18 cellular contexts compared by ENCODE assay signal in the genomic region with DNA sequence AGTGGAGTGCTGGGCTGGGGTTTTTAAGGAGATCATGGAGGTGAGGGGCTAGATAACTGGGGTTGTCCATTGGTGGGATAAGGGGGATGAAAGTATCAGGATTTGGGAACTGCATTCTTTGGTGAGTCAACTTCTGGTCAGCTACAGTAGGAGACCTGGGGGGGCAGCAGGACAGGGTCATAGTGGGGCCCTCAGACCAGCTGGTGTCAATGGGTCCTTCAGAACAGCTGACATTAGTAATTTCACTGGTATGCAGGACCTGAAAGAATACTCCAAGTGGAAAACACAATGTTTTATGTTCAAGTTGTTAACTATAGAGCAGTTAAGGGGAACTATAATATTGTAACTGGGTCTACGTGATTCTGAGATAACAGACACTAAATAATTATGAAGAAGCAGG.
"Had no signal": no experiment of that assay in that cellular context is flagged by ENCODE, and none has a peak within 500 bp of the region (broad histone marks: within the 10 kb centered on the region; RNA-seq: fewer than 3 reads in every experiment).

No MANE protein-coding gene starts in this region.

- H3K27ac ChIP-seq: gastrocnemius medialis, heart right ventricle, parathyroid adenoma, tibial nerve, vagina had no signal

- H3K27me3 Mint-ChIP-seq: activated CD8-positive, alpha-beta T cell treated with anti-CD3 and anti-CD28 coated beads for 36 hours had no signal

- H3K4me3 ChIP-seq: gastrocnemius medialis, heart right ventricle, tibial nerve, vagina had no signal

- H3K9ac ChIP-seq: parathyroid adenoma had no signal

- H3K4me3 Mint-ChIP-seq: activated CD8-positive, alpha-beta T cell treated with anti-CD3 and anti-CD28 coated beads for 36 hours; activated naive CD4-positive, alpha-beta T cell treated with anti-CD3 and anti-CD28 coated beads for 36 hours; activated T-cell treated with anti-CD3 and anti-CD28 coated beads, Interleukin-2, amount 50 U/mL, for 4 hours; immature natural killer cell; natural killer cell had no signal

- ATAC-seq: activated CD8-positive, alpha-beta T cell treated with anti-CD3 and anti-CD28 coated beads for 36 hours; activated T-cell treated with anti-CD3 and anti-CD28 coated beads, Interleukin-2, amount 50 U/mL, for 4 hours; gastrocnemius medialis; heart right ventricle; natural killer cell; stimulated activated naive CD8-positive, alpha-beta T cell treated with anti-CD3 and anti-CD28 coated beads, Interleukin-15, Interleukin-2, amounts not matched to agents 100 U/mL and 50 U/mL, for 24 hours had no signal

- DNase-seq: activated CD4-positive, alpha-beta T cell treated with anti-CD3 and anti-CD28 coated beads for 48 hours; activated CD4-positive, CD25-positive, alpha-beta regulatory T cell; activated CD8-positive, alpha-beta T cell treated with anti-CD3 and anti-CD28 coated beads for 36 hours; activated naive CD4-positive, alpha-beta T cell treated with anti-CD3 and anti-CD28 coated beads for 36 hours; activated T-cell treated with anti-CD3 and anti-CD28 coated beads, Interleukin-2, amount 50 U/mL, for 4 hours; cortex of kidney; gastrocnemius medialis; heart right ventricle; immature natural killer cell; mesendoderm; natural killer cell; stimulated activated CD4-positive, alpha-beta T cell treated with anti-CD3 and anti-CD28 coated beads, Interleukin-2, amount 100 ng/mL, for 24 hours; stimulated activated naive CD8-positive, alpha-beta T cell treated with anti-CD3 and anti-CD28 coated beads, Interleukin-15, Interleukin-2, amounts not matched to agents 100 U/mL and 50 U/mL, for 24 hours; substantia nigra; T-helper 9 cell had no signal

- H3K27ac Mint-ChIP-seq: activated CD8-positive, alpha-beta T cell treated with anti-CD3 and anti-CD28 coated beads for 36 hours; activated naive CD4-positive, alpha-beta T cell treated with anti-CD3 and anti-CD28 coated beads for 36 hours; immature natural killer cell; natural killer cell had no signal

- H2AFZ ChIP-seq: parathyroid adenoma had no signal

- H3K36me3 ChIP-seq: gastrocnemius medialis, heart right ventricle, tibial nerve, vagina had no signal

- H3K36me3 Mint-ChIP-seq: immature natural killer cell, natural killer cell had no signal

- H3K9me3 ChIP-seq: gastrocnemius medialis, heart right ventricle, tibial nerve, vagina had no signal

- H3K9me3 Mint-ChIP-seq: activated CD8-positive, alpha-beta T cell treated with anti-CD3 and anti-CD28 coated beads for 36 hours; activated naive CD4-positive, alpha-beta T cell treated with anti-CD3 and anti-CD28 coated beads for 36 hours; activated T-cell treated with anti-CD3 and anti-CD28 coated beads, Interleukin-2, amount 50 U/mL, for 4 hours; immature natural killer cell; natural killer cell had no signal

- H3K27me3 ChIP-seq: gastrocnemius medialis, heart right ventricle, tibial nerve, vagina had no signal

- H3K79me2 ChIP-seq: parathyroid adenoma had no signal
